ENCODE assay signal across 16 cellular contexts in the genomic region with DNA sequence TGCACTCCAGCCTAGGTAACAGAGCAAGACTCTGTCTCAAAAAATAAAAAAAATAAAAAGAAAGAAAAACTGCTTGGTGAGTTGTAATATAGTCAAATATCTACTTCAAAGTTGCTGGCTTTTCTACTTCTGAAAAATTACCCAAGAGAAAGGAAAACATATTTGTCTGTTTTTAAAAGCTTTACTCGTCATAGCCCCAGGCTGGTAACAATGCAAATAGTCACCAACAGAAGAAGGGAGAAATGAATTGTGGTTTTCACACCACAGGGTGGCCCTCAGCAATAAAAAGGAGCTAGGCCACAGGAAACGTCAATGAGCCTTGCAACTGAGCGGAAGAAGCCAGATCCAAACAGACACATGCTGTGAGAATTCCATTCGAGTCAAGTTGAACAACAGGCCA. TPM values are rescaled to one million over a fixed set of nuclear protein-coding genes. Genes with fewer than 3 reads are reported as not detected.
"Had no signal": no experiment of that assay in that cellular context is flagged by ENCODE, and none has a peak within 500 bp of the region (broad histone marks: within the 10 kb centered on the region; RNA-seq: fewer than 3 reads in every experiment).

No MANE protein-coding gene starts in this region.

RNA-seq across cellular contexts. Expression of a gene that starts 1.8 kb away (rescaled TPM):
- total RNA-seq: activated B cell treated with CpG ODN at 0.5 μM for 24 hours; activated CD4-positive, alpha-beta memory T cell treated with anti-CD3 and anti-CD28 coated beads for 36 hours; activated CD4-positive, alpha-beta T cell treated with anti-CD3 and anti-CD28 coated beads, Interleukin-2, amount 10 ng/mL, durations not matched to agents 24 days and 14 days; activated CD8-positive, alpha-beta memory T cell treated with anti-CD3 and anti-CD28 coated beads for 36 hours; activated CD8-positive, alpha-beta T cell treated with anti-CD3 and anti-CD28 coated beads for 36 hours; activated naive CD4-positive, alpha-beta T cell treated with anti-CD3 and anti-CD28 coated beads for 36 hours; activated naive CD4-positive, alpha-beta T cell treated with anti-CD3 and anti-CD28 coated beads, Interleukin-2, amount 50 U/mL, for 72 hours; activated naive CD8-positive, alpha-beta T cell treated with anti-CD3 and anti-CD28 coated beads for 36 hours; activated T-cell treated with anti-CD3 and anti-CD28 coated beads, Interleukin-2, amount 50 U/mL, for 4 hours; activated T-cell treated with anti-CD3 and anti-CD28 coated beads, Interleukin-2, amount 50 U/mL, for 72 hours; activated T-helper 1 cell treated with anti-CD3 and anti-CD28 coated beads, Interleukin-12 subunit alpha, Interleukin-12 subunit beta, Interleukin-2, Interleukin-4 antibody, amounts not matched to agents 30 ng/mL and 10 ng/mL and 1 ng/mL, durations not matched to agents 14 hours and 24 hours and 36 hours; activated T-helper 17 cell treated with anti-CD3 and anti-CD28 coated beads, Interleukin-2, amount 50 U/mL, for 72 hours; adrenal gland; astrocyte; body of pancreas; cardiac septum had no signal
